9 cellular contexts compared by ENCODE assay signal in the genomic region with DNA sequence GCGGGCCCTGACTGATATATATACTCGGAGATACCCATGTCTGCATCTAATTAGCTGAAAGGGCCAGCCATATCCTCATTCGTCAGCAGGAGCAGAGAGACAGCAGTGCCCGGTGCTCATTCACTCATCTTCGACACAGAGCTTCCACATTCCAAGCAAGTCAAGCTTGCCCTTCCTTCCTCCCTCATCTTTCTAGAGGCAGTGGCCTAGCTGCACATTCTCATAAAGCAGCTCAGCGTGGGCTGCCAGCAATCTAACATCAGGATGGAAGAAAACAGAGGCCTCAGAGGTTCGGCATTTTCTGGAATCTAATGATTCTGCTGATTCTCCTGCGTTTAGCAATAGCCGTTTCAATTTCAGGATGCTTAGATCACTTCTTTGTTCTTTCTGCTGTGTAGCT.
DNase-seq lines count a peak whose midpoint lies in the region; ATAC-seq and TF ChIP-seq lines count a peak whose summit lies in the region.
"Had no signal": no experiment of that assay in that cellular context is flagged by ENCODE, and none has a peak within 500 bp of the region (broad histone marks: within the 10 kb centered on the region; RNA-seq: fewer than 3 reads in every experiment).

No MANE protein-coding gene starts in this region.

- H3K4me2 ChIP-seq in GM23248 (ENCODE audit: unreplicated experiment) = peak overlapping the region; percentile 65

- H3K27me3 ChIP-seq in GM23248 (replicated peaks; ENCODE audit: insufficient read depth) (no peaks in the 10 kb centered on the region), left lung (no peaks in the 10 kb centered on the region), suprapubic skin (no peaks in the 10 kb centered on the region)
- H3K27me3 ChIP-seq: cardiac muscle cell had no signal

- no peak overlapping the region for H3K4me3 Mint-ChIP-seq in natural killer cell treated with Interleukin-12 subunit alpha and Interleukin-12 subunit beta and Interleukin-15 and Interleukin-18, amount 100 ng/mL, for 72 hours

- no peaks in the 10 kb centered on the region for H3K9me3 Mint-ChIP-seq in natural killer cell treated with Interleukin-12 subunit alpha and Interleukin-12 subunit beta and Interleukin-15 and Interleukin-18, amount 100 ng/mL, for 72 hours

- no peaks in the 10 kb centered on the region for H3K36me3 Mint-ChIP-seq in natural killer cell treated with Interleukin-12 subunit alpha and Interleukin-12 subunit beta and Interleukin-15 and Interleukin-18, amount 100 ng/mL, for 72 hours

- H3K27ac Mint-ChIP-seq in natural killer cell treated with Interleukin-12 subunit alpha and Interleukin-12 subunit beta and Interleukin-15 and Interleukin-18, amount 100 ng/mL, for 72 hours = no peak overlapping the region

- H3K9me2 ChIP-seq in GM23248 (ENCODE audit: insufficient read depth) = no peaks in the 10 kb centered on the region

- 5% methylated on average over 9 of the region's 9 CpGs for WGBS in GM23248 (ENCODE audit: low coverage in 1 of 2, low lambda C conversion rate in 2 of 2, missing lambda C conversion rate in 2 of 2), 2 experiments
- 48% methylated on average over 9 of the region's 9 CpGs for WGBS in suprapubic skin

- no peaks in the 10 kb centered on the region for H4K20me1 ChIP-seq in GM23248 (ENCODE audit: insufficient read depth)

- no peak for ATAC-seq in left lung
- ATAC-seq in natural killer cell treated with Interleukin-12 subunit alpha and Interleukin-12 subunit beta and Interleukin-15 and Interleukin-18, amount 100 ng/mL, for 72 hours = no peak

- TF ChIP-seq CTCF in left lung (IDR thresholded peaks at IDR 0.05) = no peak
- no peak for TF ChIP-seq CTCF in suprapubic skin (IDR thresholded peaks at IDR 0.05)

- H3K4me3 ChIP-seq in GM23248 (peak overlapping the region; percentile 51), left lung (no peak overlapping the region), suprapubic skin (no peak overlapping the region)
- H3K4me3 ChIP-seq: cardiac muscle cell had no signal

- peaks cover 0 to 3% of the 10 kb centered on the region in 2 donors for H3K27me3 Mint-ChIP-seq in natural killer cell treated with Interleukin-12 subunit alpha and Interleukin-12 subunit beta and Interleukin-15 and Interleukin-18, amount 100 ng/mL, for 72 hours

- H3K36me3 ChIP-seq in GM23248 (ENCODE audit: low read depth) = no peaks in the 10 kb centered on the region
- no peaks in the 10 kb centered on the region for H3K36me3 ChIP-seq in left lung
- no peaks in the 10 kb centered on the region for H3K36me3 ChIP-seq in suprapubic skin
- H3K36me3 ChIP-seq: cardiac muscle cell had no signal

- peaks cover 76% of the 10 kb centered on the region for H3K4me1 ChIP-seq in GM23248 (ENCODE audit: insufficient read depth)
- H3K4me1 ChIP-seq in left lung = peaks cover 49 to 82% of the 10 kb centered on the region in 2 donors
- H3K4me1 ChIP-seq in suprapubic skin = peaks cover 73% of the 10 kb centered on the region

- H3K4me1 Mint-ChIP-seq in natural killer cell treated with Interleukin-12 subunit alpha and Interleukin-12 subunit beta and Interleukin-15 and Interleukin-18, amount 100 ng/mL, for 72 hours (ENCODE audit: low read depth in 2 of 2) = peaks cover 0 to 4% of the 10 kb centered on the region in 2 donors

- H3K9ac ChIP-seq in GM23248 = peak overlapping the region; percentile 69

- peaks cover 56% of the 10 kb centered on the region for H3F3A ChIP-seq in GM23248 (ENCODE audit: insufficient read depth)

- no peak for TF ChIP-seq POLR2A in suprapubic skin (IDR thresholded peaks at IDR 0.05)

- in situ Hi-C loops in GM23248 (cut with MboI) = loop anchor here (10.0 kb wide), 1 partner anchor 258 kb away; no protein-coding TSS in a partner anchor

- H3K27ac ChIP-seq in GM23248 (peak overlapping the region; percentile 85), caudate nucleus (ENCODE audit: low read depth, low read length) (peak overlapping the region; percentile 98), left lung (peak overlapping the region; percentile 52 to 76), suprapubic skin (peak overlapping the region; percentile 65)
- H3K27ac ChIP-seq: cardiac muscle cell had no signal

- intact Hi-C loops in left lung (cut with DNase I) = loop anchor here in 1 of 2 donors (10.0 kb wide), 2 partner anchors 118 to 148 kb away; no protein-coding TSS in a partner anchor

- peaks cover 44% of the 10 kb centered on the region for H3K79me2 ChIP-seq in GM23248 (ENCODE audit: insufficient read depth)

- DNase-seq in GM23248 (peak; percentile 91), caudate nucleus (lab: John Stamatoyannopoulos, UW) (peak in 7 of 61 donors; percentile 13 to 44 (median 27)), left lung (no peak), suprapubic skin (ENCODE audit: low spot score in 2 of 2) (no peak), putamen (ENCODE audit: low spot score) (no peak), NCI-H2029 treated with DMSO at 0.1 percent for 48 hours (lab: John Stamatoyannopoulos, UW) (no peak), NCI-H1105 (lab: John Stamatoyannopoulos, UW) (no peak)
- no peak for DNase-seq in natural killer cell treated with Interleukin-12 subunit alpha and Interleukin-12 subunit beta and Interleukin-15 and Interleukin-18, amount 100 ng/mL, for 72 hours (ENCODE audit: low spot score)

- H2AFZ ChIP-seq in GM23248 = peak overlapping the region; percentile 70

- no peaks in the 10 kb centered on the region for H3K9me3 ChIP-seq in GM23248 (ENCODE audit: low read depth)
- no peaks in the 10 kb centered on the region for H3K9me3 ChIP-seq in left lung
- no peaks in the 10 kb centered on the region for H3K9me3 ChIP-seq in suprapubic skin

- TF ChIP-seq EP300 in suprapubic skin (IDR thresholded peaks at IDR 0.05) = no peak
